ENCODE assay signal across 15 cellular contexts in the genomic region with DNA sequence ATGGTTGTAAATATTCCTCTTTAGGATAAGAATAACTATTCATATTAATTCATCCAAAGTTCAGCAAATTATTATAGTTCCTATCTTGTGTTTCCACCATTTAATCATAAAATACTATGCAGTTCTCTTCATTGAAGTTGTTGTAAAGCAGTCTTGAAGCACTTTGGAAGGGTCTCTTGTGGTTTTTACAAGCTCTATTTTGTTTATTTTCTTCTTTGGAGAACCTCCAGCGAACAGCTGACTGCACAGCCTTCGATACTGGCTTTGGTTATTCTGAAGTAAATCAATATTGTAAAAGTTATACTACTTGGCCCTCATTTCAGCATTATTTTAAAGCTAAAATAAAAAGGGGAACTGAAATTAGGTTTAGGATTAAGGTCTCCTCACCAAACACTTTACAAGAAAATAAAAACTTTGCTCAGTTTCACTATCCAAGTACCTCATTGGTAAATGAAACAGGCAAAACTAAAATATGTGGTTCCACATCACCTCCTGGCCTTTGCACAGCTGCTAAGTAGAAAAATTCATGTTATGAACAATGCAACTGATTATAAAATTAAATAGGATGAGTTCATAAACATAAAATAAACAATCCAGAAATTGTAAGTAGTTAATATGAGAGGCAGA.
A peak's percentile ranks its signal among the peaks of the same experiment; 100 is the strongest.
DNase-seq lines count a peak whose midpoint lies in the region; ATAC-seq and TF ChIP-seq lines count a peak whose summit lies in the region.
"Had no signal": no experiment of that assay in that cellular context is flagged by ENCODE, and none has a peak within 500 bp of the region (broad histone marks: within the 10 kb centered on the region; RNA-seq: fewer than 3 reads in every experiment).

No MANE protein-coding gene starts in this region.

- no peak for TF ChIP-seq CTCF in OCI-LY7 (conservative IDR thresholded peaks at IDR 0.05; ENCODE audit: low read length)

- intact Hi-C loops in OCI-LY7 (cut with micrococcal nuclease; ENCODE audit: unreplicated experiment) = no loop called here

- H3K27ac ChIP-seq in OCI-LY7 (ENCODE audit: low read depth, low read length, poor library complexity, severe bottlenecking) = peak overlapping the region; percentile 29
- H3K27ac ChIP-seq: BLaER1, left lung, Peyer's patch, uterus had no signal

- H2AFZ ChIP-seq in OCI-LY7 (ENCODE audit: low read length) = no peak overlapping the region

- no TSS peak for BruUV-seq in OCI-LY7 (replicated peaks; lab: Mats Ljungman, UMichigan)

- H3K79me2 ChIP-seq in OCI-LY7 (ENCODE audit: insufficient read depth, low read depth, low read length) = no peaks in the 10 kb centered on the region

- ATAC-seq in GM18861 (IDR thresholded peaks at IDR 0.05; ENCODE audit: unreplicated experiment) (peak; percentile 83), GM21423 (IDR thresholded peaks at IDR 0.05; ENCODE audit: unreplicated experiment) (peak; percentile 79), HG03066 (IDR thresholded peaks at IDR 0.05; ENCODE audit: low read depth, unreplicated experiment) (peak; percentile 84), GM21515 (IDR thresholded peaks at IDR 0.05; ENCODE audit: unreplicated experiment) (no peak)
- ATAC-seq: left lung had no signal

- H3K4me1 ChIP-seq in OCI-LY7 (ENCODE audit: insufficient read depth, low read length, poor library complexity, severe bottlenecking) = peaks cover 5% of the 10 kb centered on the region
- H3K4me1 ChIP-seq: BLaER1, left lung, Peyer's patch, uterus had no signal

- POLR2A ChIA-PET in OCI-LY7 (lab: Charles Lee) = interaction anchor here (1.1 kb wide), 1 partner anchor 10 kb away, joined by 3 read pairs; no protein-coding TSS in a partner anchor

- no peaks in the 10 kb centered on the region for H3K9me3 ChIP-seq in OCI-LY7 (ENCODE audit: low read length)
- H3K9me3 ChIP-seq: BLaER1, left lung, Peyer's patch, uterus had no signal

- no peaks in the 10 kb centered on the region for H4K20me1 ChIP-seq in OCI-LY7 (ENCODE audit: insufficient read depth, low read length)
- H4K20me1 ChIP-seq: BLaER1 had no signal

- H3K36me3 ChIP-seq in OCI-LY7 (ENCODE audit: insufficient read depth, low read length) = no peaks in the 10 kb centered on the region
- H3K36me3 ChIP-seq: BLaER1, left lung, Peyer's patch, uterus had no signal

- peak; percentile 40 for DNase-seq in OCI-LY7 (ENCODE audit: low spot score)
- no peak for DNase-seq in iPS-NIHi7 (ENCODE audit: extremely low spot score)
- DNase-seq in OCI-M2 (lab: John Stamatoyannopoulos, UW; ENCODE audit: unreplicated experiment) = no peak
- DNase-seq in NCI-H748 (lab: John Stamatoyannopoulos, UW; ENCODE audit: unreplicated experiment) = no peak
- DNase-seq: EL; left lung; Peyer's patch; stimulated activated CD4-positive, alpha-beta T cell treated with anti-CD3 and anti-CD28 coated beads, Interleukin-12 subunit alpha, Interleukin-12 subunit beta, amount 100 ng/mL, for 4 hours; stimulated activated CD8-positive, alpha-beta memory T cell treated with anti-CD3 and anti-CD28 coated beads, Interleukin-4, amount 100 ng/mL, for 48 hours; uterus had no signal

- H3K4me3 ChIP-seq in OCI-LY7 (ENCODE audit: low read depth, low read length, poor library complexity, severe bottlenecking) = no peak overlapping the region
- H3K4me3 ChIP-seq: BLaER1, left lung, Peyer's patch, uterus had no signal

- CTCF ChIA-PET in OCI-LY7 (lab: Charles Lee; ENCODE audit: unreplicated experiment) = no interaction called here

- H3K4me2 ChIP-seq in OCI-LY7 (ENCODE audit: low read length) = 0 out of 2 replicates have a peak overlapping the region, but pooled peaks have one; percentile 12
- H3K4me2 ChIP-seq: BLaER1 had no signal

- no peaks in the 10 kb centered on the region for H3K9me2 ChIP-seq in OCI-LY7 (ENCODE audit: insufficient read depth, low read length)
